ENCODE assay signal across 18 cellular contexts in genomic region chr7:129772646-129773280, GRCh38.
A peak's percentile ranks its signal among the peaks of the same experiment; 100 is the strongest.
DNase-seq lines count a peak whose midpoint lies in the region; ATAC-seq and TF ChIP-seq lines count a peak whose summit lies in the region.
"Had no signal": no experiment of that assay in that cellular context is flagged by ENCODE, and none has a peak within 500 bp of the region (broad histone marks: within the 10 kb centered on the region; RNA-seq: fewer than 3 reads in every experiment).

No MANE protein-coding gene starts in this region.

- H3K27ac Mint-ChIP-seq in glutamatergic neuron (ENCODE audit: unreplicated experiment), result peak overlapping the region; percentile 93
- H3K27ac Mint-ChIP-seq in CD4-positive, alpha-beta T cell, result no peak overlapping the region
- H3K27ac Mint-ChIP-seq: CD14-positive monocyte, T-cell had no signal

- H3K27me3 Mint-ChIP-seq in glutamatergic neuron (ENCODE audit: unreplicated experiment), result peaks cover 43% of the 10 kb centered on the region
- peaks cover 31% of the 10 kb centered on the region for H3K27me3 Mint-ChIP-seq in CD4-positive, alpha-beta T cell

- H3K27ac ChIP-seq in Karpas-422 (ENCODE audit: low read length) (peak overlapping the region; percentile 11; the same call in 1 of the 2 replicates), stomach (no peak overlapping the region)
- no peak overlapping the region for H3K27ac ChIP-seq in CD4-positive, alpha-beta T cell (ENCODE audit: low read depth, low read length)
- H3K27ac ChIP-seq: GM23248 had no signal

- TF ChIP-seq POLR2A in stomach (IDR thresholded peaks at IDR 0.05), result no peak

- DNase-seq in ELF-1 (ENCODE audit: low read depth, low spot score), result peak; percentile 38
- peak; percentile 47 for DNase-seq in Karpas-422
- no peak for DNase-seq in glutamatergic neuron
- DNase-seq in posterior vena cava (ENCODE audit: low spot score), result peak; percentile 67
- no peak for DNase-seq in stomach
- no peak for DNase-seq in CD4-positive, alpha-beta T cell
- DNase-seq: DMS 273 treated with DMSO at 0.1 percent for 48 hours, DND-41, GM23248, NCI-H1048, NCI-H1436, NCI-H1930, NCI-H226, NCI-H524 treated with DMSO at 0.1 percent for 48 hours, T-cell had no signal

- H3K9ac ChIP-seq in Karpas-422 (ENCODE audit: low read length), result peak overlapping the region; percentile 27; the same call in 1 of the 2 replicates
- H3K9ac ChIP-seq: GM23248 had no signal

- no peak overlapping the region for H2AFZ ChIP-seq in Karpas-422 (ENCODE audit: low read length)
- H2AFZ ChIP-seq: GM23248 had no signal

- no peaks in the 10 kb centered on the region for H3K27me3 ChIP-seq in Karpas-422 (ENCODE audit: low read length)
- H3K27me3 ChIP-seq in stomach, result peaks cover 0 to 50% (median 9%) of the 10 kb centered on the region in 3 donors
- H3K27me3 ChIP-seq in CD4-positive, alpha-beta T cell (ENCODE audit: control insufficient read depth, insufficient read depth, low read length), result peaks cover 10% of the 10 kb centered on the region

- peaks cover 27% of the 10 kb centered on the region for H3K4me1 ChIP-seq in Karpas-422 (ENCODE audit: low read length)
- H3K4me1 ChIP-seq in stomach, result no peaks in the 10 kb centered on the region

- H3K4me3 Mint-ChIP-seq in glutamatergic neuron (ENCODE audit: unreplicated experiment), result peak overlapping the region; percentile 95
- H3K4me3 Mint-ChIP-seq in CD4-positive, alpha-beta T cell, result no peak overlapping the region
- H3K4me3 Mint-ChIP-seq: CD14-positive monocyte, T-cell had no signal

- WGBS in stomach, 5 donors, result 77 to 87% (median 85%) methylated on average over 7 to 15 of the region's 15 CpGs

- no peaks in the 10 kb centered on the region for H3K9me2 ChIP-seq in Karpas-422 (replicated peaks; ENCODE audit: insufficient read depth, low read length)

- H3K9me3 Mint-ChIP-seq in glutamatergic neuron (ENCODE audit: unreplicated experiment), result peaks cover 35% of the 10 kb centered on the region
- H3K9me3 Mint-ChIP-seq in CD4-positive, alpha-beta T cell, result no peaks in the 10 kb centered on the region
- H3K9me3 Mint-ChIP-seq: T-cell had no signal

- CTCF ChIA-PET in CD4-positive, alpha-beta T cell (lab: Charles Lee), result no interaction called here

- POLR2A ChIA-PET in CD4-positive, alpha-beta T cell (lab: Charles Lee), result no interaction called here

- no peak for TF ChIP-seq EP300 in stomach (IDR thresholded peaks at IDR 0.05)

- H3K4me2 ChIP-seq in Karpas-422 (ENCODE audit: low read depth, low read length, poor library complexity, severe bottlenecking), result peak overlapping the region; percentile 10

- H3K9me3 ChIP-seq in Karpas-422 (ENCODE audit: low read length) (no peaks in the 10 kb centered on the region), stomach (no peaks in the 10 kb centered on the region)
- H3K9me3 ChIP-seq in CD4-positive, alpha-beta T cell (ENCODE audit: control insufficient read depth, low read length), result no peaks in the 10 kb centered on the region

- ATAC-seq in CD4-positive, alpha-beta T cell (ENCODE audit: poor library complexity), result no peak
- ATAC-seq in GM18519 (IDR thresholded peaks at IDR 0.05; ENCODE audit: low FRiP score, unreplicated experiment), result no peak
- ATAC-seq: Panc1, T-cell had no signal

- TF ChIP-seq CTCF in glutamatergic neuron (IDR thresholded peaks at IDR 0.05; ENCODE audit: partially characterized antibody, unreplicated experiment), result no peak
- TF ChIP-seq CTCF in stomach (IDR thresholded peaks at IDR 0.05), result no peak
- no peak for TF ChIP-seq CTCF in CD4-positive, alpha-beta T cell (IDR thresholded peaks at IDR 0.05)

- H3K79me2 ChIP-seq in Karpas-422 (ENCODE audit: low read length), result peaks cover 5% of the 10 kb centered on the region

- H3K36me3 ChIP-seq in Karpas-422 (ENCODE audit: insufficient read depth, low read length) (no peaks in the 10 kb centered on the region), stomach (no peaks in the 10 kb centered on the region)

- peaks cover 47% of the 10 kb centered on the region for H3K4me1 Mint-ChIP-seq in glutamatergic neuron (ENCODE audit: low read depth, unreplicated experiment)
- H3K4me1 Mint-ChIP-seq in CD4-positive, alpha-beta T cell (ENCODE audit: low read depth), result peaks cover 4% of the 10 kb centered on the region
- H3K4me1 Mint-ChIP-seq: T-cell had no signal

- H3K4me3 ChIP-seq in Karpas-422 (ENCODE audit: low read length), result no peak overlapping the region
- H3K4me3 ChIP-seq in stomach, result no peak overlapping the region
- H3K4me3 ChIP-seq: GM23248 had no signal

- intact Hi-C loops in posterior vena cava (cut with DNase I) (loop anchor here in 1 of 2 donors (1.0 kb wide), 1 partner anchor 27 kb away; no protein-coding TSS in a partner anchor), stomach (cut with DNase I; ENCODE audit: low total_unique reads) (no loop called here)
- intact Hi-C loops in CD4-positive, alpha-beta T cell (cut with DNase I, micrococcal nuclease), result no loop called here

- no peaks in the 10 kb centered on the region for H3K36me3 Mint-ChIP-seq in glutamatergic neuron (ENCODE audit: unreplicated experiment)
- no peaks in the 10 kb centered on the region for H3K36me3 Mint-ChIP-seq in CD4-positive, alpha-beta T cell (ENCODE audit: low read depth)
- H3K36me3 Mint-ChIP-seq: CD14-positive monocyte, T-cell had no signal

- H4K20me1 ChIP-seq in Karpas-422 (ENCODE audit: insufficient read depth, low read depth, low read length), result peaks cover 9% of the 10 kb centered on the region; the same call in 1 of the 2 replicates

Comparison
In these comparisons a context has a peak if more than half of its experiments do, and no peak if none do; other contexts are left out.
1. DNase-seq: peak in ELF-1 (single experiment), Karpas-422 (single experiment) and posterior vena cava (single experiment); none in glutamatergic neuron (single experiment), stomach (single experiment) and CD4-positive, alpha-beta T cell (0 of 10).